ENCODE assay signal across 8 cellular contexts in the genomic region with DNA sequence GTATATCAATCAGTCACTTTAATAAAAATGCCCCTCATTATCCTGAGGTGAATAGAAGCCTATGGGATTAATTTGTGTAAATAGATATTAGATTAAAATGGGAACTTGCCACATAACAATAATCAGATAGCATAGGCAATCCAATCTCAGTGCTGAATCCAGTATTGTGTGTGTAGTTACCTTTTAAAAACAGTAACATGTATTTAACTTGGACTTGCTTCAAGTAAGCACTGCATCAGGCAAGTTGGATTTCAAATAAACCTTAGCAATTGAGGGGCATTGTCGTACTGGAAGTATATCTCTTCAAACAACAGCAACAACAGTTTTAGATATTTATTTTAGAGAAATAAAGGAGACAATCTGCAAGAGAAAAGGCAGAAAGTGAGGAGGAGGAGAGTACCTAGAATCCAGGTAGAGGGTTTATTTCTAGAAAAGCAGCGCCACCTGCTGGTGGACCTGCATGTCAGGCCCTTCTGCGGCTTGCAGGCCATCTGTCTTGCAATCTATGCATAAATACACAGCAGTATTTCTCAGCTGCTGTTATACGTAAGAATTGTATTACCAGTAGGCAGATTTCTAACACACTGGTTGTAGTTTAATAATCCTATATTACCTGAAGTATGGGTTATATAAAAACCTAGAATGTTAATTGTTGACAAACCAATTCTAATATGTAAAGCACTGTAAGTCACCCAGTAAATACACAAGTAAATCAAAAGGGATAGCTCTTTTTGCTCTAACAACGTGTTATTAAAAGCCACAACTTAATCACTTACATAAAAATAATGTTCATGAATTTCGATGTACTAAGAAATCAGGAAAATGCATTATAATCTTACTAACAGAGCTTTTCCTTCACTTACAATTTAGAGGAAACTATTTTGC.
DNase-seq lines count a peak whose midpoint lies in the region; ATAC-seq and TF ChIP-seq lines count a peak whose summit lies in the region.

No MANE protein-coding gene starts in this region.

- H3K4me1 Mint-ChIP-seq in osteocyte (ENCODE audit: unreplicated experiment), result peaks cover 37% of the 10 kb centered on the region

- H3K9me3 Mint-ChIP-seq in osteocyte (ENCODE audit: unreplicated experiment), result no peaks in the 10 kb centered on the region

- peak overlapping the region in 1 of 2 donors; percentile 21 for H3K27ac ChIP-seq in tibial artery

- intact Hi-C loops in tibial artery (cut with DNase I; ENCODE audit: low total_unique reads), result no loop called here

- no peaks in the 10 kb centered on the region for H3K36me3 ChIP-seq in tibial artery

- H3K27ac Mint-ChIP-seq in osteocyte (ENCODE audit: unreplicated experiment), result no peak overlapping the region

- no peaks in the 10 kb centered on the region for H3K27me3 Mint-ChIP-seq in osteocyte (ENCODE audit: unreplicated experiment)

- no peaks in the 10 kb centered on the region for H3K27me3 ChIP-seq in tibial artery

- H3K4me3 ChIP-seq in LNCaP clone FGC (ENCODE audit: low read depth, low read length) (no peak overlapping the region), tibial artery (no peak overlapping the region)

- peak; percentile 79 for ATAC-seq in GM21825 (IDR thresholded peaks at IDR 0.05; ENCODE audit: unreplicated experiment)

- TF ChIP-seq CTCF in LNCaP clone FGC (IDR thresholded peaks at IDR 0.05; ENCODE audit: control insufficient read depth, extremely low read depth, insufficient read depth), result peak; percentile 97
- peak; percentile 99 for TF ChIP-seq CTCF in osteocyte (IDR thresholded peaks at IDR 0.05)
- TF ChIP-seq CTCF in tibial artery (IDR thresholded peaks at IDR 0.05), result peak; percentile 85 to 92

- H3K4me1 ChIP-seq in tibial artery, result peaks cover 0 to 11% (median 3%) of the 10 kb centered on the region in 4 donors

- peaks cover 12% of the 10 kb centered on the region for H3K36me3 Mint-ChIP-seq in osteocyte (ENCODE audit: unreplicated experiment)

- no peak overlapping the region for H3K4me3 Mint-ChIP-seq in osteocyte (ENCODE audit: unreplicated experiment)

- no peaks in the 10 kb centered on the region for H3K9me3 ChIP-seq in tibial artery

- peak; percentile 80 for DNase-seq in DMS53 treated with DMSO at 0.1 percent for 48 hours (lab: John Stamatoyannopoulos, UW; ENCODE audit: unreplicated experiment)
- peak; percentile 61 for DNase-seq in LNCaP clone FGC (ENCODE audit: low read depth)
- DNase-seq in RKO (ENCODE audit: low spot score), result peak; percentile 71
- DNase-seq in activated effector memory CD4-positive, alpha-beta T cell treated with Interleukin-2 at 50 U/mL for 16 hours, result peak; percentile 16
- DNase-seq in germinal center (ENCODE audit: low spot score), result peak; percentile 50
- DNase-seq in osteocyte (ENCODE audit: extremely low spot score, unreplicated experiment), result peak; percentile 89
- DNase-seq in tibial artery, result peak; percentile 51 to 74

Comparison
In these comparisons a context has a peak if more than half of its experiments do, and no peak if none do; other contexts are left out.
1. DNase-seq: peak in every context shown above with its lines; median percentile 89 in osteocyte; 80 in DMS53 treated with DMSO at 0.1 percent for 48 hours; 71 in RKO; 62 in tibial artery; 61 in LNCaP clone FGC; 50 in germinal center; 16 in activated effector memory CD4-positive, alpha-beta T cell treated with Interleukin-2 at 50 U/mL for 16 hours.